ENCODE assay signal across 17 cellular contexts in the genomic region with DNA sequence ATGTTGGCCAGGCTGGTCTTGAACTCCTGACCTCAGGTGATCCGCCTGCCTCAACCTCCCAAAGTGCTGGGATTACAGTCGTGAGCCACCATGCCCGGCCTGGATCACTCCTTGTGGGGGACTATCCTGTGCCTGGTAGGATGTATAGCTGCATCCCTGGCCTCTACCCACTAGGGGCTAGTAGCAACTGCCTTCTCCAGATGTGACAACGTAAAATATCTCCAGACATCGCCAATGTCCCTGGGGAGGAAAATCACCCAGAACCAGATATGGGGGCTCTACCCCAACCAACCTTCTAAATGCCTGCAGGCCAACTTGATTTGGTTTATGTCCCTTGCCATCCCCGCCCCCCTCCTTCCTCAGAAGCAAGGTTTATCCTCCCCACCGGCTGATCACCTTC. TPM values are rescaled to one million over a fixed set of nuclear protein-coding genes. Genes with fewer than 3 reads are reported as not detected.
"Had no signal": no experiment of that assay in that cellular context is flagged by ENCODE, and none has a peak within 500 bp of the region (broad histone marks: within the 10 kb centered on the region; RNA-seq: fewer than 3 reads in every experiment).

No MANE protein-coding gene starts in this region.

- H3K9me3 Mint-ChIP-seq: activated naive CD4-positive, alpha-beta T cell treated with anti-CD3 and anti-CD28 coated beads, Interleukin-2, amount 10 ng/mL, durations not matched to agents 7 days and 5 days; activated T-helper 2 cell treated with anti-CD3 and anti-CD28 coated beads, Interferon-gamma antibody, Interleukin-2, Interleukin-4, amounts not matched to agents 10 μg/mL and 5 μg/mL and 100 μg/mL, durations not matched to agents 14 hours and 24 hours and 36 hours; T-helper 1 cell treated with Interleukin-12 subunit alpha and Interleukin-12 subunit beta and Interleukin-4 antibody, amounts not matched to agents 30 μg/mL and 1 μg/mL, for 36 hours had no signal

- H3K4me1 ChIP-seq: colonic mucosa had no signal

- H3K4me3 Mint-ChIP-seq: activated naive CD4-positive, alpha-beta T cell treated with anti-CD3 and anti-CD28 coated beads, Interleukin-2, amount 10 ng/mL, durations not matched to agents 7 days and 5 days; T-helper 1 cell treated with Interleukin-12 subunit alpha and Interleukin-12 subunit beta and Interleukin-4 antibody, amounts not matched to agents 30 μg/mL and 1 μg/mL, for 36 hours had no signal

- H3K27ac ChIP-seq: colonic mucosa, epithelial cell of prostate had no signal

- H3K36me3 Mint-ChIP-seq: activated naive CD4-positive, alpha-beta T cell treated with anti-CD3 and anti-CD28 coated beads, Interleukin-2, amount 10 ng/mL, durations not matched to agents 7 days and 5 days had no signal

- H3K27ac Mint-ChIP-seq: activated naive CD4-positive, alpha-beta T cell treated with anti-CD3 and anti-CD28 coated beads, Interleukin-2, amount 10 ng/mL, durations not matched to agents 7 days and 5 days; activated T-helper 2 cell treated with anti-CD3 and anti-CD28 coated beads, Interferon-gamma antibody, Interleukin-2, Interleukin-4, amounts not matched to agents 10 μg/mL and 5 μg/mL and 100 μg/mL, durations not matched to agents 14 hours and 24 hours and 36 hours; naive thymus-derived CD8-positive, alpha-beta T cell; T-helper 1 cell treated with Interleukin-12 subunit alpha and Interleukin-12 subunit beta and Interleukin-4 antibody, amounts not matched to agents 30 μg/mL and 1 μg/mL, for 36 hours had no signal

- H3K4me3 ChIP-seq: colonic mucosa, lung, mucosa of descending colon had no signal

- H3K9me3 ChIP-seq: colonic mucosa, mucosa of descending colon had no signal

- H3K36me3 ChIP-seq: colonic mucosa had no signal

- DNase-seq: activated CD4-positive, alpha-beta T cell treated with anti-CD3 and anti-CD28 coated beads, Interleukin-2, amount 50 U/mL, for 1 hour; activated naive CD4-positive, alpha-beta T cell treated with anti-CD3 and anti-CD28 coated beads, Interleukin-2, amount 10 ng/mL, durations not matched to agents 7 days and 5 days; activated T-cell treated with anti-CD3 and anti-CD28 coated beads for 4 hours; colonic mucosa; effector CD4-positive, alpha-beta T cell; left colon; mucosa of descending colon; naive thymus-derived CD8-positive, alpha-beta T cell; stimulated activated CD4-positive, alpha-beta T cell treated with anti-CD3 and anti-CD28 coated beads, Interleukin-12 subunit alpha, Interleukin-12 subunit beta, amount 100 ng/mL, for 4 hours; stimulated activated naive CD4-positive, alpha-beta T cell treated with Interleukin-2 at 50 U/mL for 16 hours; trophoblast cell had no signal

RNA-seq across cellular contexts. Expression of gene TM6SF2, which starts 12.7 kb away (rescaled TPM):
- total RNA-seq: activated CD8-positive, alpha-beta memory T cell treated with anti-CD3 and anti-CD28 coated beads for 36 hours; activated T-helper 2 cell treated with anti-CD3 and anti-CD28 coated beads, Interferon-gamma antibody, Interleukin-2, Interleukin-4, amounts not matched to agents 10 μg/mL and 5 μg/mL and 100 μg/mL, durations not matched to agents 14 hours and 24 hours and 36 hours; naive thymus-derived CD8-positive, alpha-beta T cell had no signal
- polyA plus RNA-seq: naive thymus-derived CD8-positive, alpha-beta T cell had no signal

RNA-seq across cellular contexts. Expression of gene NCAN, which starts 48.7 kb away (rescaled TPM):
- total RNA-seq: activated CD8-positive, alpha-beta memory T cell treated with anti-CD3 and anti-CD28 coated beads for 36 hours; activated T-helper 2 cell treated with anti-CD3 and anti-CD28 coated beads, Interferon-gamma antibody, Interleukin-2, Interleukin-4, amounts not matched to agents 10 μg/mL and 5 μg/mL and 100 μg/mL, durations not matched to agents 14 hours and 24 hours and 36 hours; left colon; naive thymus-derived CD8-positive, alpha-beta T cell; osteocyte had no signal
- polyA plus RNA-seq: naive thymus-derived CD8-positive, alpha-beta T cell had no signal
